Comparison of ENCODE assay signal across 14 cellular contexts in the genomic region with DNA sequence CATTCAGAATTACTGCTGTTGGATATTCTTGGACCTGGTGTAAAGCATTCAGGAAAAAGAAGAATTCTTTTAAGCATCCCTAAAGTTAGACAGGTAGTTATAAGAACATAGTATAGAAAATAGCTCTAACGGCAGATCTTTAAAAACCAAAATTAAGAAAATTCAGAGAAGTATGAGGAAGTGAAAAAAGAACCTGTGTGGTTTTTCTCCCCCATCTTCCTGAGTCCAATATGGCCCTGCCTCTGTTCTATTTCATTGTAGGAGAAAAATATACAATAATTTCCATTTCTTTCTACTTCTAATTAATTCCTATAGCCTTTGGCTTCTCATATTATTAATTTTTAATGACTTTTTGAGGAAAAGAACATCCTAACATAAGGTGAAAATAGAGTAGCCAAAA. TPM values are rescaled to one million over a fixed set of nuclear protein-coding genes. Genes with fewer than 3 reads are reported as not detected.
A peak's percentile ranks its signal among the peaks of the same experiment; 100 is the strongest.
DNase-seq lines count a peak whose midpoint lies in the region; ATAC-seq, FAIRE-seq and TF ChIP-seq lines count a peak whose summit lies in the region.
"Had no signal": no experiment of that assay in that cellular context is flagged by ENCODE, and none has a peak within 500 bp of the region (broad histone marks: within the 10 kb centered on the region; RNA-seq: fewer than 3 reads in every experiment).

No MANE protein-coding gene starts in this region.

- ATAC-seq in GM19452 (IDR thresholded peaks at IDR 0.05; ENCODE audit: unreplicated experiment) (peak; percentile 43), HG02884 (IDR thresholded peaks at IDR 0.05; ENCODE audit: unreplicated experiment) (peak; percentile 56), HG03460 (IDR thresholded peaks at IDR 0.05; ENCODE audit: unreplicated experiment) (peak; percentile 40)
- ATAC-seq: activated naive CD4-positive, alpha-beta T cell treated with anti-CD3 and anti-CD28 coated beads, Interleukin-2, amount 50 U/mL, for 72 hours had no signal

- no peak for FAIRE-seq in GM12891 (lab: Jason Lieb, UNC)
- FAIRE-seq: TTC549 had no signal

- DNase-seq in GM12891 (ENCODE audit: insufficient read length, low spot score), result no peak
- DNase-seq in T1000 (lab: John Stamatoyannopoulos, UW), result no peak
- no peak for DNase-seq in NCI-H1048 (lab: John Stamatoyannopoulos, UW)
- DNase-seq in central memory CD4-positive, alpha-beta T cell, result no peak
- DNase-seq in NOMO-1 treated with dmso at 0.1 percent for 144 hours (lab: John Stamatoyannopoulos, UW; ENCODE audit: unreplicated experiment), result no peak
- DNase-seq: Caco-2, left ventricle myocardium inferior, NCI-H2227 treated with DMSO at 0.1 percent for 48 hours, upper lobe of left lung had no signal

- TF ChIP-seq POLR2A in GM12891 (IDR thresholded peaks at IDR 0.05; ENCODE audit: low read depth, low read length), result no peak

TF ChIP-seq in GM12891, 5 proteins besides CTCF, POLR2A, EP300 and RAD21:
- TF ChIP-seq PAX5 (IDR thresholded peaks at IDR 0.05; ENCODE audit: insufficient read depth, low read length, severe bottlenecking) (no peak), SPI1 (IDR thresholded peaks at IDR 0.05; ENCODE audit: low read depth, low read length) (peak; percentile 91)

RNA-seq across cellular contexts. Expression of a gene that starts 47.1 kb away (rescaled TPM):
- not detected for polyA plus RNA-seq in GM12891 (2012; ENCODE audit: low read depth, missing spikeins)
